Comparison of ENCODE assay signal across 8 cellular contexts in genomic region chr15:45022871-45023658, GRCh38. TPM values are rescaled to one million over a fixed set of nuclear protein-coding genes. Genes with fewer than 3 reads are reported as not detected.
A peak's percentile ranks its signal among the peaks of the same experiment; 100 is the strongest.
DNase-seq lines count a peak whose midpoint lies in the region; ATAC-seq and TF ChIP-seq lines count a peak whose summit lies in the region.

Gene SORD, plus strand, starts transcription at chr15:45023195. Its CDS starts 89 bp downstream, at chr15:45023284.

- POLR2A ChIA-PET in IMR-90 (lab: Charles Lee; ENCODE audit: unreplicated experiment): no interaction called here

- peak within 1 kb of the TSS; percentile 100 for H2AFZ ChIP-seq in IMR-90 (replicated peaks; ENCODE audit: low read length, poor library complexity)

- H3K36me3 ChIP-seq in IMR-90 (ENCODE audit: control insufficient read depth, insufficient read depth, low read length) (peaks cover 1% of the 10 kb centered on the region; the same call in 1 of the 2 replicates), mucosa of stomach (ENCODE audit: control insufficient read depth, insufficient read depth, low read length) (no peaks in the 10 kb centered on the region)

- WGBS in IMR-90 (ENCODE audit: extremely low coverage in 2 of 2, insufficient read length in 1 of 2), 2 experiments: no CpG with 5 or more reads among the region's 48 CpGs

- no peak within 1 kb of the TSS; the same call in 1 of the 2 replicates for H4K5ac ChIP-seq in IMR-90 (ENCODE audit: low read depth, low read length)

- intact Hi-C loops in IMR-90 (cut with micrococcal nuclease): loop anchor here (1.0 to 5.0 kb wide), 3 partner anchors 14 to 95 kb away; no protein-coding TSS in a partner anchor

- peak; percentile 70 for DNase-seq in DMS114 treated with DMSO at 0.1 percent for 48 hours (lab: John Stamatoyannopoulos, UW; ENCODE audit: unreplicated experiment)
- peak; percentile 69 for DNase-seq in IMR-90
- peak; percentile 53 for DNase-seq in OCI-M2 (lab: John Stamatoyannopoulos, UW; ENCODE audit: unreplicated experiment)
- DNase-seq in activated T-cell treated with anti-CD3 and anti-CD28 coated beads, Interleukin-2, amount 50 U/mL, for 1 hour: peak; percentile 91
- DNase-seq in erythroblast (lab: John Stamatoyannopoulos, UW): peak; percentile 85 to 89
- peak; percentile 97 for DNase-seq in stimulated activated CD8-positive, alpha-beta memory T cell treated with anti-CD3 and anti-CD28 coated beads, Interleukin-4, amount 100 ng/mL, for 48 hours

- dilution Hi-C loops in IMR-90 (cut with HindIII; ENCODE audit: low sequenced_read_pairs, unreplicated experiment): no loop called here

- H4K20me1 ChIP-seq in IMR-90 (ENCODE audit: insufficient read depth, low read length): no peaks in the 10 kb centered on the region

- peak within 1 kb of the TSS; percentile 70 for H3K4me2 ChIP-seq in IMR-90 (ENCODE audit: low read depth, low read length)

- peak within 1 kb of the TSS; percentile 31; the same call in 1 of the 2 replicates for H4K91ac ChIP-seq in IMR-90 (ENCODE audit: insufficient read depth, low read depth, low read length)

- H2BK5ac ChIP-seq in IMR-90 (ENCODE audit: low read depth, low read length, poor library complexity, severe bottlenecking): peak within 1 kb of the TSS; percentile 63

- no peak for TF ChIP-seq CTCF in IMR-90 (conservative IDR thresholded peaks at IDR 0.05; ENCODE audit: low read depth, low read length)

- peak within 1 kb of the TSS; percentile 25; the same call in 1 of the 2 replicates for H3K18ac ChIP-seq in IMR-90 (ENCODE audit: low read depth, low read length)

- peak within 1 kb of the TSS; percentile 81 for H3K27ac ChIP-seq in IMR-90 (ENCODE audit: insufficient read depth, low read length)

- H3K9me1 ChIP-seq in IMR-90 (ENCODE audit: insufficient read depth, low read length): peaks cover 9% of the 10 kb centered on the region

- H3K27me3 ChIP-seq in IMR-90 (ENCODE audit: control insufficient read depth, insufficient read depth, low read length): no peaks in the 10 kb centered on the region; the same call in 1 of the 2 replicates
- H3K27me3 ChIP-seq in mucosa of stomach (ENCODE audit: control insufficient read depth, insufficient read depth, low read length): no peaks in the 10 kb centered on the region

- peaks cover 3 to 13% of the 10 kb centered on the region in 2 experiments; a peak in 2 of 4 replicates for H3K79me1 ChIP-seq in IMR-90 (ENCODE audit: low read depth in 1 of 2, low read length in 2 of 2)

- H3K56ac ChIP-seq in IMR-90 (ENCODE audit: extremely low read depth, insufficient read depth, low read length): no peak within 1 kb of the TSS

- peak within 1 kb of the TSS; percentile 82 for H3K23ac ChIP-seq in IMR-90 (ENCODE audit: low read depth, low read length)

- H3K4me1 ChIP-seq in IMR-90 (ENCODE audit: control insufficient read depth, insufficient read depth, low read length) (peaks cover 4% of the 10 kb centered on the region; the same call in 1 of the 2 replicates), mucosa of stomach (ENCODE audit: control insufficient read depth, insufficient read depth, low read length) (peaks cover 31% of the 10 kb centered on the region)

- H3K9me3 ChIP-seq in IMR-90 (ENCODE audit: control insufficient read depth, insufficient read depth, low read length) (no peaks in the 10 kb centered on the region), mucosa of stomach (ENCODE audit: control insufficient read depth, low read length) (no peaks in the 10 kb centered on the region)

- H2BK120ac ChIP-seq in IMR-90 (ENCODE audit: low read depth, low read length): peak within 1 kb of the TSS; percentile 64

- in situ Hi-C loops in IMR-90 (cut with MboI; ENCODE audit: low sequenced_read_pairs): no loop called here

- H3K4me3 ChIP-seq in IMR-90 (ENCODE audit: insufficient read depth, low read depth, low read length): peak within 1 kb of the TSS; percentile 95
- peak within 1 kb of the TSS; percentile 85 for H3K4me3 ChIP-seq in mucosa of stomach (ENCODE audit: low read length)

- ATAC-seq in GM21528 (IDR thresholded peaks at IDR 0.05; ENCODE audit: low FRiP score, unreplicated experiment) (peak; percentile 95), IMR-90 (ENCODE audit: low read depth) (peak; percentile 99)

- H2AK5ac ChIP-seq in IMR-90 (ENCODE audit: low read depth, low read length): peak within 1 kb of the TSS; percentile 26; the same call in 1 of the 2 replicates

- CTCF ChIA-PET in IMR-90 (lab: Yijun Ruan, JAX): interaction anchor here (0.7 kb wide), 1 partner anchor 14 kb away, joined by 3 read pairs; no protein-coding TSS in a partner anchor

- H4K8ac ChIP-seq in IMR-90 (ENCODE audit: low read depth in 2 of 2, low read length in 2 of 2): peak within 1 kb of the TSS; percentile 73 to 76; a peak in 3 of 4 replicates

- H3K14ac ChIP-seq in IMR-90 (replicated peaks; ENCODE audit: low read depth, low read length): peak within 1 kb of the TSS; percentile 82

- no peak within 1 kb of the TSS for H2BK15ac ChIP-seq in IMR-90 (ENCODE audit: low read depth, low read length)

- peak within 1 kb of the TSS; percentile 65 for H2BK20ac ChIP-seq in IMR-90 (ENCODE audit: low read depth, low read length)

- no peak for TF ChIP-seq RAD21 in IMR-90 (IDR thresholded peaks at IDR 0.05; ENCODE audit: low read length)

- TF ChIP-seq POLR2A in IMR-90 (IDR thresholded peaks at IDR 0.05; ENCODE audit: low read depth, low read length) (no peak), erythroblast (IDR thresholded peaks at IDR 0.05; ENCODE audit: low read length) (peak; percentile 19)

- peak within 1 kb of the TSS; percentile 64 for H3K4ac ChIP-seq in IMR-90 (ENCODE audit: low read depth, low read length)

- peak within 1 kb of the TSS; percentile 93 for H2AK9ac ChIP-seq in IMR-90 (replicated peaks; ENCODE audit: low read depth, low read length, poor library complexity)

- H3K9ac ChIP-seq in IMR-90 (ENCODE audit: low read depth, low read length) (peak within 1 kb of the TSS; percentile 84), mucosa of stomach (ENCODE audit: low read length) (peak within 1 kb of the TSS; percentile 83)

- BruUV-seq in IMR-90 (replicated peaks; lab: Mats Ljungman, UMichigan): no TSS peak

TF ChIP-seq in IMR-90, 13 proteins besides CTCF, POLR2A, EP300 and RAD21:
- peak; percentile 50; the same call in 1 of the 2 replicates for TF ChIP-seq MAZ (IDR thresholded peaks at IDR 0.05; ENCODE audit: borderline replicate concordance, low read depth, low read length)
- TF ChIP-seq SMC3 (IDR thresholded peaks at IDR 0.05; ENCODE audit: low read depth, low read length): no peak
- TF ChIP-seq FOS (IDR thresholded peaks at IDR 0.05; ENCODE audit: low read depth, low read length): no peak
- TF ChIP-seq BHLHE40 (IDR thresholded peaks at IDR 0.05; ENCODE audit: low read depth, low read length): 0 out of 2 replicates have a peak, but pooled peaks have one; percentile 25
- peak; percentile 67; the same call in 1 of the 2 replicates for TF ChIP-seq MXI1 (IDR thresholded peaks at IDR 0.05; ENCODE audit: borderline replicate concordance, low read depth, low read length)
- TF ChIP-seq USF2 (IDR thresholded peaks at IDR 0.05; ENCODE audit: low read depth, low read length): peak; percentile 54
- no peak for TF ChIP-seq ELK1 (IDR thresholded peaks at IDR 0.05; ENCODE audit: borderline replicate concordance, low read depth, low read length)
TF ChIP-seq in IMR-90: peak in this region for 4.

RNA-seq across cellular contexts. Expression of gene SORD, which starts in this region (rescaled TPM):
- total RNA-seq in IMR-90 (2012; rRNA removed): 21.9 and 34.2 TPM in 2 replicates
- polyA plus RNA-seq in IMR-90 (2012; rRNA removed): 27.6 and 30.8 TPM in 2 replicates
- 19.2 and 27.1 TPM in 2 replicates for polyA plus RNA-seq in IMR-90 (2012; cell fraction: cytosol; rRNA removed)
- polyA plus RNA-seq in IMR-90 (2012; cell fraction: nucleus; rRNA removed; ENCODE audit: low replicate concordance): 38.1 and 57.6 TPM in 2 replicates

Comparison
In these comparisons a context has a peak if more than half of its experiments do, and no peak if none do; other contexts are left out.
1. Peak in every context shown above with its lines: DNase-seq, ATAC-seq, H3K4me3 ChIP-seq and H3K27ac ChIP-seq.